ENCODE assay signal across 8 cellular contexts in the genomic region with DNA sequence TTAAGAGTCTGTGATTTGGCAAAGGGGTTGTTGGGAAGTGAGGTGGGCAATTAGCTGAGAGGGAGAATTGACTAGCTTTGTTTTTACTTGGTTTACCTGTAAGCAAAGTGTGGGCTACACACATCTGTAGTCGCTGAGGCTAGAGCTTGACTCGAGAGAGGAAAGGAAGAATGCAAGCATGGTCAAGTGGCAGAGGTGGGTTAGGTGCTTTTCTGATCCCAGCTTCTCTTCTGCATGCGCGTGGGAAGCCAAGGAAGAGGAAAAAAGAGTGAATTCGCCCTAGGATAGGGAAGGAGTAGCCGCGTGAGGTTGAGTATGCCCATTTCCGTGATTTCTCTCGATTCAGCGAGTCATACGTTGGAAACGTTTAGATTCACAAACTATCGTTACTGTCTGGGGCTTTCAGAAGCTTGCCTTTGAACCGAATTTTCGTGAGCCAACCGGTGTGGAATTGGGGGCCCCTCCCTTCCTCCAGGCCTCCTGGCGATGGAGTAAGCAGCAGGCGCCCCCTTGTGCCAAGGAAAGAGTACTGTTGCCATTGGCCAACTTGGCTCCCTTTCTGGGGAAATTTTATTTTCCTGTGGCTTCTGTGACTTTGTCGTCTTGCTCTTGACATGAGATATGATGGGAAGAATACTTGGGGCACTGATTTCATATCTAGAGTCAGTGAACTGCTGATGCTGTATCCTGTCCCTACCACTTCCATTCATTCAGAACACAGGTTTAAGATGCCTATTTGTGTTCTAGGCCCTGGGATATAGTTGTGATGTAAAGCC. TPM values are rescaled to one million over a fixed set of nuclear protein-coding genes. Genes with fewer than 3 reads are reported as not detected.
A peak's percentile ranks its signal among the peaks of the same experiment; 100 is the strongest.
DNase-seq lines count a peak whose midpoint lies in the region; ATAC-seq and TF ChIP-seq lines count a peak whose summit lies in the region.

No MANE protein-coding gene starts in this region.

- H3K9me3 ChIP-seq in Karpas-422 (ENCODE audit: low read length) = no peaks in the 10 kb centered on the region

- H3K27me3 Mint-ChIP-seq in naive thymus-derived CD8-positive, alpha-beta T cell = no peaks in the 10 kb centered on the region
- H3K27me3 Mint-ChIP-seq in stimulated activated naive B cell treated with anti-CD40 and anti-IgM and Interleukin-4, amounts not matched to agents 10 μg/mL and 1 μg/mL and 100 μg/mL, for 72 hours = no peaks in the 10 kb centered on the region

- no peak overlapping the region for H2AFZ ChIP-seq in Karpas-422 (ENCODE audit: low read length)

- peaks cover 0 to 32% (median 0%) of the 10 kb centered on the region in 3 donors for H3K36me3 Mint-ChIP-seq in naive thymus-derived CD8-positive, alpha-beta T cell
- peaks cover 17 to 23% of the 10 kb centered on the region in 2 donors for H3K36me3 Mint-ChIP-seq in stimulated activated naive B cell treated with anti-CD40 and anti-IgM and Interleukin-4, amounts not matched to agents 10 μg/mL and 1 μg/mL and 100 μg/mL, for 72 hours

- H3K4me2 ChIP-seq in Karpas-422 (ENCODE audit: low read depth, low read length, poor library complexity, severe bottlenecking) = peak overlapping the region; percentile 82

- no peaks in the 10 kb centered on the region for H4K20me1 ChIP-seq in Karpas-422 (ENCODE audit: insufficient read depth, low read depth, low read length)

- H3K27ac ChIP-seq in Karpas-422 (ENCODE audit: low read length) = peak overlapping the region; percentile 95

- H3K79me2 ChIP-seq in Karpas-422 (ENCODE audit: low read length) = no peaks in the 10 kb centered on the region; the same call in 1 of the 2 replicates

- DNase-seq in GM03348 (ENCODE audit: low spot score) (peak; percentile 91), Karpas-422 (peak; percentile 96), RKO (ENCODE audit: low spot score) (peak; percentile 93), fibroblast of mammary gland (ENCODE audit: low read depth) (peak; percentile 86)
- DNase-seq in activated T-helper 1 cell treated with anti-CD3 and anti-CD28 coated beads, Interleukin-2, amount 50 U/mL, for 16 hours (ENCODE audit: low read depth in 1 of 2, low spot score in 1 of 2) = peak; percentile 68 to 75
- peak; percentile 77 to 95 (median 86) for DNase-seq in naive thymus-derived CD8-positive, alpha-beta T cell
- DNase-seq in stimulated activated naive B cell treated with anti-CD40 and anti-IgM and Interleukin-4, amounts not matched to agents 10 μg/mL and 1 μg/mL and 100 μg/mL, for 72 hours = peak; percentile 78

- no peaks in the 10 kb centered on the region for H3K36me3 ChIP-seq in Karpas-422 (ENCODE audit: insufficient read depth, low read length)

- H3K4me1 Mint-ChIP-seq in naive thymus-derived CD8-positive, alpha-beta T cell = peaks cover 40 to 74% (median 65%) of the 10 kb centered on the region in 4 donors
- peaks cover 39 to 65% of the 10 kb centered on the region in 2 donors for H3K4me1 Mint-ChIP-seq in stimulated activated naive B cell treated with anti-CD40 and anti-IgM and Interleukin-4, amounts not matched to agents 10 μg/mL and 1 μg/mL and 100 μg/mL, for 72 hours

- peak overlapping the region; percentile 86 for H3K4me3 ChIP-seq in Karpas-422 (ENCODE audit: low read length)
- peak overlapping the region; percentile 69 for H3K4me3 ChIP-seq in fibroblast of mammary gland (ENCODE audit: control insufficient read depth, low read depth, low read length)

- peak overlapping the region; percentile 92 for H3K9ac ChIP-seq in Karpas-422 (ENCODE audit: low read length)

- H3K9me3 Mint-ChIP-seq in naive thymus-derived CD8-positive, alpha-beta T cell = no peaks in the 10 kb centered on the region
- no peaks in the 10 kb centered on the region for H3K9me3 Mint-ChIP-seq in stimulated activated naive B cell treated with anti-CD40 and anti-IgM and Interleukin-4, amounts not matched to agents 10 μg/mL and 1 μg/mL and 100 μg/mL, for 72 hours

- TF ChIP-seq CTCF in fibroblast of mammary gland (conservative IDR thresholded peaks at IDR 0.05; ENCODE audit: control insufficient read depth, insufficient read depth, low read depth, low read length) = peak; percentile 98

- POLR2A ChIA-PET in naive thymus-derived CD8-positive, alpha-beta T cell (lab: Charles Lee) = interaction anchor here (0.5 to 16.1 kb wide), 27 partner anchors 12 to 936 kb away, joined by 3 to 432 read pairs (median 8); a partner anchor contains a TSS

- peaks cover 49% of the 10 kb centered on the region for H3K4me1 ChIP-seq in Karpas-422 (ENCODE audit: low read length)

- peak overlapping the region; percentile 88 to 100 (median 99) for H3K27ac Mint-ChIP-seq in naive thymus-derived CD8-positive, alpha-beta T cell
- peak overlapping the region; percentile 99 for H3K27ac Mint-ChIP-seq in stimulated activated naive B cell treated with anti-CD40 and anti-IgM and Interleukin-4, amounts not matched to agents 10 μg/mL and 1 μg/mL and 100 μg/mL, for 72 hours

- H3K27me3 ChIP-seq in Karpas-422 (ENCODE audit: low read length) = no peaks in the 10 kb centered on the region

- ATAC-seq in naive thymus-derived CD8-positive, alpha-beta T cell = peak; percentile 43 to 50
- peak; percentile 20 to 33 for ATAC-seq in stimulated activated naive B cell treated with anti-CD40 and anti-IgM and Interleukin-4, amounts not matched to agents 10 μg/mL and 1 μg/mL and 100 μg/mL, for 72 hours (replicated peaks)
- no peak for ATAC-seq in HG02642 (IDR thresholded peaks at IDR 0.05; ENCODE audit: poor library complexity, unreplicated experiment)

- no peaks in the 10 kb centered on the region for H3K9me2 ChIP-seq in Karpas-422 (replicated peaks; ENCODE audit: insufficient read depth, low read length)

- H3K4me3 Mint-ChIP-seq in naive thymus-derived CD8-positive, alpha-beta T cell = peak overlapping the region; percentile 83 to 100 (median 96)
- peak overlapping the region; percentile 93 to 96 for H3K4me3 Mint-ChIP-seq in stimulated activated naive B cell treated with anti-CD40 and anti-IgM and Interleukin-4, amounts not matched to agents 10 μg/mL and 1 μg/mL and 100 μg/mL, for 72 hours

RNA-seq across cellular contexts. Expression of a gene that starts 1.3 kb away (rescaled TPM):
- 5.8 and 15.7 TPM in 2 replicates for total RNA-seq in Karpas-422 (2014; rRNA removed; shearing (Covaris generic); ENCODE audit: low replicate concordance)
- 10 to 100 TPM; 25.2 to 27.2 TPM for total RNA-seq in naive thymus-derived CD8-positive, alpha-beta T cell
- polyA plus RNA-seq in naive thymus-derived CD8-positive, alpha-beta T cell = 10 to 100 TPM in 1 of 3 donors, 1 to 10 TPM in 2; 8.2 to 14.4 (median 9.6) TPM

RNA-seq across cellular contexts. Expression of a gene that starts 37.5 kb away (rescaled TPM):
- total RNA-seq in Karpas-422 (2014; rRNA removed; shearing (Covaris generic); ENCODE audit: low replicate concordance) = 25.1 and 31.0 TPM in 2 replicates
- total RNA-seq in naive thymus-derived CD8-positive, alpha-beta T cell = 10 to 100 TPM; 29.9 to 37.4 TPM
- polyA plus RNA-seq in naive thymus-derived CD8-positive, alpha-beta T cell = 10 to 100 TPM in 2 of 3 donors, 1 to 10 TPM in 1; 4.6 to 17.2 (median 12.8) TPM
